ENCODE assay signal across 2 cellular contexts in the genomic region with DNA sequence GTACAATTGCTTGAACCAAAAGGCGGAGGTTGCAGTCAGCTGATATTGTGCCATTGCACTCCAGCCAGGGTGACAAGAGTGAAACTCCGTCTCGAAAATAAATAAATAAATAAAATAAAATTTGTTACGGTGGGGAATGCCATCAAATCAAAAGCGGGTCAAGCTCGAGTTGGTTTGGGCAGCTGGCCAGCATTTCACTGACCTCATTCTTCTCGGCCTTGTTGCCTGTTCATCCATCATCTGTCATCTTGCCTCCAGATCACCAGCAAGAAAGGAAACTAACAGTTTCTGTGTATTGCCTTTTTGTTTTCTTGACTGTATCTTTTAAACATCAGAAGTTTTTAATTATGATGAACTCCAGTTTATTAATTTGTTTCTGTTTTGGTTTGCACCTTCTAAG.
TF ChIP-seq lines count a peak whose summit lies in the region.

No MANE protein-coding gene starts in this region.

TF ChIP-seq in IMR-90, 13 proteins besides CTCF, POLR2A, EP300 and RAD21:
- TF ChIP-seq BHLHE40 (IDR thresholded peaks at IDR 0.05; ENCODE audit: low read depth, low read length) (no peak), CEBPB (IDR thresholded peaks at IDR 0.05; ENCODE audit: low read depth, low read length) (no peak), ELK1 (IDR thresholded peaks at IDR 0.05; ENCODE audit: borderline replicate concordance, low read depth, low read length) (no peak), RFX5 (IDR thresholded peaks at IDR 0.05; ENCODE audit: low read depth, low read length) (no peak), CHD1 (IDR thresholded peaks at IDR 0.05; ENCODE audit: low read depth, low read length) (no peak), MAFK (IDR thresholded peaks at IDR 0.05; ENCODE audit: low read depth, low read length) (no peak), RCOR1 (IDR thresholded peaks at IDR 0.05; ENCODE audit: insufficient replicate concordance, low read length) (no peak), FOS (IDR thresholded peaks at IDR 0.05; ENCODE audit: low read depth, low read length) (no peak), USF2 (IDR thresholded peaks at IDR 0.05; ENCODE audit: low read depth, low read length) (no peak), NFE2L2 (IDR thresholded peaks at IDR 0.05; ENCODE audit: low read depth, low read length) (no peak), SMC3 (IDR thresholded peaks at IDR 0.05; ENCODE audit: low read depth, low read length) (no peak), MXI1 (IDR thresholded peaks at IDR 0.05; ENCODE audit: borderline replicate concordance, low read depth, low read length) (no peak)
TF ChIP-seq in IMR-90: peak in this region for 0.

TF ChIP-seq in GM12891, 5 proteins besides CTCF, POLR2A, EP300 and RAD21:
- TF ChIP-seq PAX5 (IDR thresholded peaks at IDR 0.05; ENCODE audit: insufficient read depth, low read length, severe bottlenecking) = no peak
- no peak for TF ChIP-seq SPI1 (IDR thresholded peaks at IDR 0.05; ENCODE audit: low read depth, low read length)
